ENCODE assay signal across 21 cellular contexts in genomic region chr20:43009497-43009896, GRCh38.
DNase-seq lines count a peak whose midpoint lies in the region; ATAC-seq, FAIRE-seq and TF ChIP-seq lines count a peak whose summit lies in the region.
"Had no signal": no experiment of that assay in that cellular context is flagged by ENCODE, and none has a peak within 500 bp of the region (broad histone marks: within the 10 kb centered on the region; RNA-seq: fewer than 3 reads in every experiment).

No MANE protein-coding gene starts in this region.

- ATAC-seq in GM19452 (IDR thresholded peaks at IDR 0.05; ENCODE audit: unreplicated experiment): no peak

- no peaks in the 10 kb centered on the region for H3K9me3 ChIP-seq in BLaER1
- no peaks in the 10 kb centered on the region for H3K9me3 ChIP-seq in Karpas-422 (ENCODE audit: low read length)
- H3K9me3 ChIP-seq in adrenal gland (replicated peaks in 1 of 3): no peaks in the 10 kb centered on the region

- H3K27me3 ChIP-seq in BLaER1 (no peaks in the 10 kb centered on the region; the same call in 1 of the 2 replicates), Karpas-422 (ENCODE audit: low read length) (no peaks in the 10 kb centered on the region), adrenal gland (no peaks in the 10 kb centered on the region)

- no peak for FAIRE-seq in urothelium cell line (lab: Jason Lieb, UNC)
- FAIRE-seq: A204.1, GM12891, GM18507, H1 had no signal

- DNase-seq in Karpas-422 (peak; percentile 96), NCI-H345 treated with DMSO at 0.1 percent for 48 hours (lab: John Stamatoyannopoulos, UW; ENCODE audit: unreplicated experiment) (peak; percentile 78), adrenal gland (no peak), urothelium cell line (ENCODE audit: low spot score) (no peak)
- DNase-seq: C1 segment of cervical spinal cord; Calu3; CD4-positive, alpha-beta memory T cell; COR-L47; DMS53; DMS79 treated with DMSO at 0.1 percent for 48 hours; GF-D8; GM23248; H7; HCEC 1CT had no signal

- H3K4me1 ChIP-seq in BLaER1 (peaks cover 54% of the 10 kb centered on the region), Karpas-422 (ENCODE audit: low read length) (peaks cover 98% of the 10 kb centered on the region), adrenal gland (replicated peaks in 1 of 2) (no peaks in the 10 kb centered on the region)

- no peak for TF ChIP-seq POLR2A in adrenal gland (IDR thresholded peaks at IDR 0.05)

- no peaks in the 10 kb centered on the region for H4K20me1 ChIP-seq in BLaER1
- no peaks in the 10 kb centered on the region for H4K20me1 ChIP-seq in Karpas-422 (ENCODE audit: insufficient read depth, low read depth, low read length)

- H3K36me3 ChIP-seq in BLaER1 (no peaks in the 10 kb centered on the region), Karpas-422 (ENCODE audit: insufficient read depth, low read length) (no peaks in the 10 kb centered on the region), adrenal gland (replicated peaks in 1 of 2) (no peaks in the 10 kb centered on the region)

- intact Hi-C loops in adrenal gland (cut with DNase I): no loop called here

- H3K9ac ChIP-seq in BLaER1 (no peak overlapping the region), Karpas-422 (ENCODE audit: low read length) (peak overlapping the region; percentile 81)
- H3K9ac ChIP-seq: GM23248 had no signal

- H3K4me3 ChIP-seq in BLaER1 (no peak overlapping the region), Karpas-422 (ENCODE audit: low read length) (no peak overlapping the region), adrenal gland (no peak overlapping the region)
- H3K4me3 ChIP-seq: GM23248 had no signal

- H3K4me2 ChIP-seq in BLaER1: peak overlapping the region; percentile 75
- peak overlapping the region; percentile 75 for H3K4me2 ChIP-seq in Karpas-422 (ENCODE audit: low read depth, low read length, poor library complexity, severe bottlenecking)

- H2AFZ ChIP-seq in Karpas-422 (ENCODE audit: low read length): no peak overlapping the region
- H2AFZ ChIP-seq: GM23248 had no signal

- no peaks in the 10 kb centered on the region for H3K9me2 ChIP-seq in Karpas-422 (replicated peaks; ENCODE audit: insufficient read depth, low read length)

- no peak for TF ChIP-seq CTCF in adrenal gland (IDR thresholded peaks at IDR 0.05)

- no peaks in the 10 kb centered on the region for H3K79me2 ChIP-seq in Karpas-422 (ENCODE audit: low read length)

- 83 to 95% (median 94%) methylated on average over 8 of the region's 8 CpGs for WGBS in adrenal gland, 4 donors

- H3K27ac ChIP-seq in BLaER1 (peak overlapping the region; percentile 57), Karpas-422 (ENCODE audit: low read length) (peak overlapping the region; percentile 100), adrenal gland (no peak overlapping the region)
- H3K27ac ChIP-seq: 22Rv1, GM23248 had no signal

Comparison
In these comparisons a context has a peak if more than half of its experiments do, and no peak if none do; other contexts are left out.
1. H3K27ac ChIP-seq: peak in BLaER1 (single experiment) and Karpas-422 (single experiment); none in adrenal gland (0 of 5).
2. DNase-seq: peak in Karpas-422 (single experiment) and NCI-H345 treated with DMSO at 0.1 percent for 48 hours (single experiment); none in adrenal gland (0 of 7) and urothelium cell line (single experiment).